ENCODE assay signal across 23 cellular contexts in genomic region chr18:47737198-47737830, GRCh38.
DNase-seq lines count a peak whose midpoint lies in the region; ATAC-seq and TF ChIP-seq lines count a peak whose summit lies in the region.
"Had no signal": no experiment of that assay in that cellular context is flagged by ENCODE, and none has a peak within 500 bp of the region (broad histone marks: within the 10 kb centered on the region; RNA-seq: fewer than 3 reads in every experiment).

No MANE protein-coding gene starts in this region.

- no peaks in the 10 kb centered on the region for H3K4me1 ChIP-seq in neuronal stem cell (ENCODE audit: control insufficient read depth in 2 of 2, insufficient read depth in 1 of 2, low read depth in 1 of 2, low read length in 2 of 2)
- no peaks in the 10 kb centered on the region for H3K4me1 ChIP-seq in vagina
- no peaks in the 10 kb centered on the region for H3K4me1 ChIP-seq in A673 (ENCODE audit: insufficient read depth, low read length, poor library complexity, severe bottlenecking)

- CTCF ChIA-PET in A673 (lab: Charles Lee): no interaction called here

- H2BK12ac ChIP-seq in neuronal stem cell (ENCODE audit: low read length): no peak overlapping the region

- H2AFZ ChIP-seq in neuronal stem cell (ENCODE audit: low read length): no peak overlapping the region

- H3K9ac ChIP-seq in neuronal stem cell (ENCODE audit: low read depth, low read length, poor library complexity): no peak overlapping the region
- H3K9ac ChIP-seq: KMS-11 had no signal

- intact Hi-C loops in vagina (cut with DNase I) (no loop called here), A673 (cut with micrococcal nuclease; ENCODE audit: unreplicated experiment) (no loop called here)

- no peak overlapping the region for H3K23ac ChIP-seq in neuronal stem cell (ENCODE audit: low read depth, low read length, poor library complexity)

- H3K18ac ChIP-seq in neuronal stem cell (ENCODE audit: low read length): peak overlapping the region; percentile 19

- H3K9me3 ChIP-seq in neuronal stem cell (replicated peaks in 1 of 2; ENCODE audit: control insufficient read depth in 2 of 2, insufficient read depth in 1 of 2, low read depth in 1 of 2, low read length in 2 of 2): no peaks in the 10 kb centered on the region
- no peaks in the 10 kb centered on the region for H3K9me3 ChIP-seq in vagina
- no peaks in the 10 kb centered on the region for H3K9me3 ChIP-seq in A673 (ENCODE audit: low read depth, low read length, poor library complexity, severe bottlenecking)

- H3K14ac ChIP-seq in neuronal stem cell (ENCODE audit: low read length): no peak overlapping the region

- no peak for TF ChIP-seq POLR2A in vagina (IDR thresholded peaks at IDR 0.05)

- H3K27ac ChIP-seq in coronary artery: no peak overlapping the region
- no peak overlapping the region for H3K27ac ChIP-seq in neuronal stem cell (replicated peaks; ENCODE audit: low read length)
- no peak overlapping the region for H3K27ac ChIP-seq in vagina
- no peak overlapping the region for H3K27ac ChIP-seq in A673 (ENCODE audit: low read depth, low read length, poor library complexity, severe bottlenecking)
- H3K27ac ChIP-seq: KMS-11, RWPE1 had no signal

- TF ChIP-seq CTCF in coronary artery (IDR thresholded peaks at IDR 0.05) (no peak), vagina (IDR thresholded peaks at IDR 0.05) (no peak), A673 (conservative IDR thresholded peaks at IDR 0.05; ENCODE audit: low read depth, low read length) (no peak)

- no peaks in the 10 kb centered on the region for H3K36me3 ChIP-seq in neuronal stem cell (replicated peaks in 1 of 2; ENCODE audit: control insufficient read depth in 2 of 2, insufficient read depth in 2 of 2, low read length in 2 of 2)
- no peaks in the 10 kb centered on the region for H3K36me3 ChIP-seq in vagina
- no peaks in the 10 kb centered on the region for H3K36me3 ChIP-seq in A673 (ENCODE audit: insufficient read depth, low read length, poor library complexity, severe bottlenecking)

- no peaks in the 10 kb centered on the region for H3K79me1 ChIP-seq in neuronal stem cell (ENCODE audit: low read depth, low read length)

- no peak overlapping the region for H3K4ac ChIP-seq in neuronal stem cell (ENCODE audit: low read length)

- no TSS peak for BruUV-seq in A673 (replicated peaks; lab: Mats Ljungman, UMichigan)

- POLR2A ChIA-PET in A673 (lab: Charles Lee; ENCODE audit: low non-redundant PET): no interaction called here

- H2BK5ac ChIP-seq in neuronal stem cell (ENCODE audit: low read length): no peak overlapping the region

- H4K91ac ChIP-seq in neuronal stem cell (ENCODE audit: low read depth, low read length, poor library complexity): no peak overlapping the region

- peak; percentile 19 for DNase-seq in activated effector memory CD4-positive, alpha-beta T cell treated with anti-CD3 and anti-CD28 coated beads, Interleukin-2, amount 50 U/mL, for 16 hours
- no peak for DNase-seq in activated effector memory CD4-positive, alpha-beta T cell treated with Interleukin-2 at 50 U/mL for 16 hours
- DNase-seq in coronary artery (ENCODE audit: low spot score) (peak; percentile 19), neuronal stem cell (ENCODE audit: low spot score) (no peak), vagina (ENCODE audit: extremely low spot score in 2 of 2) (peak; percentile 65 to 74), A673 (ENCODE audit: low spot score) (no peak)
- DNase-seq: CD4-positive, alpha-beta T cell; COR-L47; DND-41; IMR-90; NCI-H1105; NCI-H2029 treated with DMSO at 0.1 percent for 48 hours; NCI-H226; NCI-H510A treated with DMSO at 0.1 percent for 48 hours; NCI-H774; NK-92 treated with Interleukin-12 subunit alpha and Interleukin-12 subunit beta, amount 100 ng/mL, for 24 hours; SIG-M5 had no signal

- H3K4me3 ChIP-seq in coronary artery (no peak overlapping the region), neuronal stem cell (ENCODE audit: low read length in 2 of 2) (no peak overlapping the region), vagina (no peak overlapping the region), A673 (ENCODE audit: low read depth, low read length, poor library complexity, severe bottlenecking) (no peak overlapping the region)
- H3K4me3 ChIP-seq: GM12878 had no signal

- H3K27me3 ChIP-seq in neuronal stem cell (ENCODE audit: control insufficient read depth in 3 of 3, insufficient read depth in 3 of 3, low read depth in 1 of 3, low read length in 3 of 3) (peaks cover 0 to 9% (median 0%) of the 10 kb centered on the region in 3 experiments), vagina (no peaks in the 10 kb centered on the region), A673 (replicated peaks; ENCODE audit: insufficient read depth, low read depth, low read length, poor library complexity) (peaks cover 73% of the 10 kb centered on the region)

- H2AK5ac ChIP-seq in neuronal stem cell (ENCODE audit: low read depth, low read length): no peak overlapping the region

- no peak overlapping the region for H4K8ac ChIP-seq in neuronal stem cell (ENCODE audit: low read depth, low read length)

- no CpG with 5 or more reads among the region's 12 CpGs for WGBS in neuronal stem cell (ENCODE audit: extremely low coverage in 2 of 2, insufficient read length in 2 of 2, insufficient replicate concordance in 1 of 2), 2 donors

- ATAC-seq in GM18511 (IDR thresholded peaks at IDR 0.05; ENCODE audit: unreplicated experiment): no peak
- ATAC-seq: GM12878, HCT116, SK-N-SH treated with all-trans-retinoic acid at 6 μM for 48 hours had no signal

- H3K4me2 ChIP-seq in neuronal stem cell (ENCODE audit: insufficient read depth, low read length, poor library complexity, severe bottlenecking): no peak overlapping the region
- H3K4me2 ChIP-seq: KMS-11 had no signal

- H2BK120ac ChIP-seq in neuronal stem cell (ENCODE audit: low read depth, low read length): no peak overlapping the region

- H2BK15ac ChIP-seq in neuronal stem cell (ENCODE audit: low read length): no peak overlapping the region

Comparison
In these comparisons a context has a peak if more than half of its experiments do, and no peak if none do; other contexts are left out.
1. DNase-seq: peak in activated effector memory CD4-positive, alpha-beta T cell treated with anti-CD3 and anti-CD28 coated beads, Interleukin-2, amount 50 U/mL, for 16 hours (single experiment), coronary artery (single experiment) and vagina (2 of 2); none in activated effector memory CD4-positive, alpha-beta T cell treated with Interleukin-2 at 50 U/mL for 16 hours (single experiment), neuronal stem cell (single experiment) and A673 (single experiment).